In the genomic region with DNA sequence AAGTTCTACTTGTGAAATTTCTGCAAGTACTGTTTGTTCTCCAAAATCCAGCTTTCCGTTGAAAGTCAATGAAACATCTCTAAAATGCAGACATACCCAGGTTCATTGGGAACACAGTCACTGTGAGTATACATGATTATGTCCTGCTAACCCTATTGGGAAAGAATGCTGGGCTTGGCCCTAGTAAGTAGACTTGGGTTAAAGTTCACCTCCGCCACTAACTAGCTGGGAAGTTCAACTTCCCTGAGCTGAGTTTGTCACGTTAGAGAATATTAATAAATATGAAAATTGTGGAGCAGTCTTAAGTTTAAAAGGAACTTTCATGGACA, we compare ENCODE assay signal across 11 cellular contexts. TPM values are rescaled to one million over a fixed set of nuclear protein-coding genes. Genes with fewer than 3 reads are reported as not detected.
DNase-seq lines count a peak whose midpoint lies in the region; ATAC-seq and TF ChIP-seq lines count a peak whose summit lies in the region.
"Had no signal": no experiment of that assay in that cellular context is flagged by ENCODE, and none has a peak within 500 bp of the region (broad histone marks: within the 10 kb centered on the region; RNA-seq: fewer than 3 reads in every experiment).

No MANE protein-coding gene starts in this region.

- intact Hi-C loops in CD14-positive monocyte (cut with micrococcal nuclease) (loop anchor here (1.0 to 10.0 kb wide), 3 partner anchors 11 to 86 kb away; partner anchors contain the start of genes DFFA (in 2 of the 2), PEX14 (in 2 of the 2) and PGD (in 1 of the 2)), psoas muscle (cut with DNase I) (no loop called here)

- H3K27ac ChIP-seq in RWPE1 = peak overlapping the region; percentile 54
- H3K27ac ChIP-seq in psoas muscle = no peak overlapping the region

- H3K9me3 Mint-ChIP-seq in CD14-positive monocyte = peaks cover 0 to 2% (median 0%) of the 10 kb centered on the region in 7 donors
- H3K9me3 Mint-ChIP-seq in glutamatergic neuron (ENCODE audit: unreplicated experiment) = peaks cover 11% of the 10 kb centered on the region
- H3K9me3 Mint-ChIP-seq: activated naive CD8-positive, alpha-beta T cell treated with anti-CD3 and anti-CD28 coated beads, Interleukin-2, amount 50 U/mL, for 24 hours; CD4-positive, alpha-beta T cell had no signal

- peaks cover 0 to 1% (median 0%) of the 10 kb centered on the region in 3 donors for H3K27me3 Mint-ChIP-seq in CD14-positive monocyte (ENCODE audit: low read depth in 3 of 3)
- peaks cover 11% of the 10 kb centered on the region for H3K27me3 Mint-ChIP-seq in glutamatergic neuron (ENCODE audit: unreplicated experiment)
- H3K27me3 Mint-ChIP-seq: activated naive CD8-positive, alpha-beta T cell treated with anti-CD3 and anti-CD28 coated beads, Interleukin-2, amount 50 U/mL, for 24 hours; CD4-positive, alpha-beta T cell had no signal

- 64 to 69% (median 69%) methylated on average over 3 of the region's 3 CpGs for WGBS in psoas muscle, 3 donors

- peak overlapping the region; percentile 45 for H3K4me3 ChIP-seq in psoas muscle

- peak in 1 of 4 donors; percentile 24 for ATAC-seq in psoas muscle
- ATAC-seq in GM21786 (IDR thresholded peaks at IDR 0.05; ENCODE audit: unreplicated experiment) = no peak
- ATAC-seq: activated naive CD8-positive, alpha-beta T cell treated with anti-CD3 and anti-CD28 coated beads, Interleukin-2, amount 50 U/mL, for 24 hours had no signal

- H3K27me3 ChIP-seq in psoas muscle (ENCODE audit: insufficient read depth in 3 of 3, low read length in 2 of 3) = no peaks in the 10 kb centered on the region

- H3K27ac Mint-ChIP-seq in CD14-positive monocyte (peak overlapping the region; percentile 79 to 96 (median 90)), glutamatergic neuron (ENCODE audit: unreplicated experiment) (peak overlapping the region; percentile 48)
- H3K27ac Mint-ChIP-seq: activated naive CD8-positive, alpha-beta T cell treated with anti-CD3 and anti-CD28 coated beads, Interleukin-2, amount 50 U/mL, for 24 hours; CD4-positive, alpha-beta T cell had no signal

- H3K9me3 ChIP-seq in psoas muscle = no peaks in the 10 kb centered on the region

- POLR2A ChIA-PET in RWPE1 (lab: Yijun Ruan, JAX; ENCODE audit: low non-redundant PET) = no interaction called here

- H3K4me1 Mint-ChIP-seq in CD14-positive monocyte = peaks cover 42% of the 10 kb centered on the region
- peaks cover 18% of the 10 kb centered on the region for H3K4me1 Mint-ChIP-seq in glutamatergic neuron (ENCODE audit: low read depth, unreplicated experiment)

- TF ChIP-seq CTCF in CD14-positive monocyte (IDR thresholded peaks at IDR 0.05) (no peak), RWPE1 (conservative IDR thresholded peaks at IDR 0.05; ENCODE audit: low read depth) (no peak), glutamatergic neuron (IDR thresholded peaks at IDR 0.05; ENCODE audit: partially characterized antibody, unreplicated experiment) (no peak), psoas muscle (IDR thresholded peaks at IDR 0.05) (no peak)

- DNase-seq in CD14-positive monocyte (ENCODE audit: low spot score) = no peak
- DNase-seq in RWPE1 (ENCODE audit: low spot score) = no peak
- DNase-seq in glutamatergic neuron = no peak
- no peak for DNase-seq in psoas muscle
- DNase-seq in A172 (ENCODE audit: low spot score) = no peak
- DNase-seq in NCI-H1105 treated with DMSO at 0.1 percent for 48 hours (lab: John Stamatoyannopoulos, UW) = no peak
- DNase-seq in NCI-H1417 treated with DMSO at 0.1 percent for 48 hours (lab: John Stamatoyannopoulos, UW) = no peak
- DNase-seq: activated CD4-positive, alpha-beta T cell treated with anti-CD3 and anti-CD28 coated beads, Interleukin-2, amount 50 U/mL, for 1 hour; activated naive CD8-positive, alpha-beta T cell treated with anti-CD3 and anti-CD28 coated beads, Interleukin-2, amount 50 U/mL, for 24 hours; CD4-positive, alpha-beta T cell had no signal

- CTCF ChIA-PET in RWPE1 (lab: Yijun Ruan, JAX) = interaction anchor here (0.6 to 0.8 kb wide), 3 partner anchors 9 to 304 kb away, joined by 4 read pairs; no protein-coding TSS in a partner anchor

- peaks cover 8% of the 10 kb centered on the region for H3K4me1 ChIP-seq in psoas muscle

- H3K4me3 Mint-ChIP-seq in CD14-positive monocyte = peak overlapping the region in 1 of 2 donors; percentile 57
- H3K4me3 Mint-ChIP-seq in glutamatergic neuron (ENCODE audit: unreplicated experiment) = no peak overlapping the region
- H3K4me3 Mint-ChIP-seq: activated naive CD8-positive, alpha-beta T cell treated with anti-CD3 and anti-CD28 coated beads, Interleukin-2, amount 50 U/mL, for 24 hours; CD4-positive, alpha-beta T cell had no signal

- H3K36me3 ChIP-seq in psoas muscle (ENCODE audit: insufficient read depth in 1 of 2, low read depth in 1 of 2) = peaks cover 0 to 5% of the 10 kb centered on the region in 2 donors

- H3K36me3 Mint-ChIP-seq in CD14-positive monocyte (peaks cover 10 to 23% of the 10 kb centered on the region in 2 donors), glutamatergic neuron (ENCODE audit: unreplicated experiment) (peaks cover 2% of the 10 kb centered on the region)

RNA-seq across cellular contexts. Expression of gene PGD, which starts 10.5 kb away (rescaled TPM):
- polyA plus RNA-seq in CD14-positive monocyte = 100 to 1,000 TPM; 471 to 509 TPM
- 304 TPM for total RNA-seq in glutamatergic neuron (ENCODE audit: unreplicated experiment)
- 10 to 100 TPM; 25.1 to 39.2 (median 28.4) TPM for total RNA-seq in psoas muscle
- polyA plus RNA-seq in psoas muscle = 10 to 100 TPM; 24.9 to 33.1 (median 29.5) TPM
- 114 and 146 TPM in 2 replicates for total RNA-seq in A172 (2014; rRNA removed; shearing (Covaris generic))

RNA-seq across cellular contexts. Expression of gene CENPS, which starts 41.9 kb away (rescaled TPM):
- 1 to 10 TPM; 2.5 to 3.5 TPM for polyA plus RNA-seq in CD14-positive monocyte
- 9.3 TPM for total RNA-seq in glutamatergic neuron (ENCODE audit: unreplicated experiment)
- total RNA-seq in psoas muscle = 1 to 10 TPM; 2.2 to 7.6 (median 6.6) TPM
- 10 to 100 TPM in 1 of 3 donors, 1 to 10 TPM in 2; 7.5 to 31.4 (median 7.5) TPM for polyA plus RNA-seq in psoas muscle
- total RNA-seq in A172 (2014; rRNA removed; shearing (Covaris generic)) = 11.6 and 15.2 TPM in 2 replicates

Comparison
In these comparisons a context has a peak if more than half of its experiments do, and no peak if none do; other contexts are left out.
1. intact Hi-C loops: an anchor here in CD14-positive monocyte (1.0 to 10.0 kb wide); none called in psoas muscle.